ENCODE assay signal across 11 cellular contexts in the genomic region with DNA sequence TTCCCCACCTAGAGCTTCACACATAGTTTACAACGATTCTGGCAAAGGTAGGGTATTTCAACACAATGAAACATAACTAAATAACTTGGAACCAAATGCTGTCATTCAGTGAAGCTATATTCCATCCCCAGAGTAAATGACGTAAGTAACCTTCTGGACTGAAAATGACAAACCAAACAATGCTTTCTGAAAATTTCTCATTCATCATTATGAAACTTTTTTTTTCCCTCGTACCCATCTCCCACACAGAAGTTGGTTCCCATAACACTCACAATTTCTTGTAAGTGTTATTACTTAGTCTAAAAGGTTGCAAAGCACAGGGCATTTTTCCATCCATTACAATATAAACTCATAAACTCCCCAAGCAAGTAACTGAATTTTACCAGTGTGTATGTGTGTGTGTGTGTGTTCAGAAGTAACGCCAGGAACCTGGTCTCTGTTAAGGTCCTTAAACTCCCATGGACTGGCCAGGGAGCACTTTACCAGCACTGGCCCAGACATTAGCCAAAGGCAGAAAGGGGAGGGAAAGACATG. TPM values are rescaled to one million over a fixed set of nuclear protein-coding genes. Genes with fewer than 3 reads are reported as not detected.
DNase-seq lines count a peak whose midpoint lies in the region; ATAC-seq and TF ChIP-seq lines count a peak whose summit lies in the region.
"Had no signal": no experiment of that assay in that cellular context is flagged by ENCODE, and none has a peak within 500 bp of the region (broad histone marks: within the 10 kb centered on the region; RNA-seq: fewer than 3 reads in every experiment).

No MANE protein-coding gene starts in this region.

- H3K9me3 ChIP-seq in right cardiac atrium (ENCODE audit: control insufficient read depth, low read length) (no peaks in the 10 kb centered on the region), thymus (ENCODE audit: control insufficient read depth) (no peaks in the 10 kb centered on the region), hepatocyte (ENCODE audit: low read depth) (no peaks in the 10 kb centered on the region)
- H3K9me3 ChIP-seq: ovary had no signal

- H3K4me3 ChIP-seq in right cardiac atrium (ENCODE audit: low read length) (no peak overlapping the region), cardiac fibroblast (replicated peaks in 1 of 2; ENCODE audit: low read depth in 2 of 2, low read length in 2 of 2) (no peak overlapping the region), thymus (ENCODE audit: low read length) (no peak overlapping the region), hepatocyte (no peak overlapping the region)
- H3K4me3 ChIP-seq: ovary had no signal

- H3K4me1 ChIP-seq in right cardiac atrium (ENCODE audit: control insufficient read depth, insufficient read depth, low read length): peaks cover 14% of the 10 kb centered on the region
- H3K4me1 ChIP-seq in thymus (ENCODE audit: control insufficient read depth, insufficient read depth, low read length): no peaks in the 10 kb centered on the region
- H3K4me1 ChIP-seq in hepatocyte (ENCODE audit: insufficient read depth): peaks cover 17% of the 10 kb centered on the region

- TF ChIP-seq CTCF in cardiac fibroblast (IDR thresholded peaks at IDR 0.05; ENCODE audit: low read depth, low read length): no peak
- no peak for TF ChIP-seq CTCF in hepatocyte (IDR thresholded peaks at IDR 0.05; ENCODE audit: poor library complexity)

- intact Hi-C loops in right cardiac atrium (cut with DNase I): no loop called here
- intact Hi-C loops in Right ventricle myocardium inferior (cut with DNase I): no loop called here

- peaks cover 52% of the 10 kb centered on the region for H3K79me2 ChIP-seq in hepatocyte

- H3K27me3 ChIP-seq in right cardiac atrium (ENCODE audit: control insufficient read depth, insufficient read depth) (no peaks in the 10 kb centered on the region), thymus (ENCODE audit: control insufficient read depth, insufficient read depth) (no peaks in the 10 kb centered on the region), hepatocyte (no peaks in the 10 kb centered on the region)
- H3K27me3 ChIP-seq: ovary had no signal

- H3K27ac ChIP-seq in right cardiac atrium (ENCODE audit: low read length) (peak overlapping the region; percentile 79), thymus (ENCODE audit: low read depth) (peak overlapping the region; percentile 71), hepatocyte (no peak overlapping the region)

- H2AFZ ChIP-seq in hepatocyte: no peak overlapping the region

- H3K4me2 ChIP-seq in hepatocyte: no peak overlapping the region

- DNase-seq in right cardiac atrium (no peak), Right ventricle myocardium inferior (ENCODE audit: missing footprints) (no peak), cardiac fibroblast (ENCODE audit: low read depth in 2 of 2) (peak; percentile 59 to 91), DMS153 (lab: John Stamatoyannopoulos, UW) (no peak), hepatocyte (ENCODE audit: low spot score) (no peak), NCI-H1436 (lab: John Stamatoyannopoulos, UW) (no peak)
- DNase-seq: C1 segment of cervical spinal cord, NCI-H524 had no signal

- no peaks in the 10 kb centered on the region for H3K36me3 ChIP-seq in thymus (ENCODE audit: control insufficient read depth, insufficient read depth)
- no peaks in the 10 kb centered on the region for H3K36me3 ChIP-seq in hepatocyte (replicated peaks; ENCODE audit: insufficient read depth, low read depth)
- H3K36me3 ChIP-seq: ovary had no signal

- no peaks in the 10 kb centered on the region for H4K20me1 ChIP-seq in hepatocyte (ENCODE audit: insufficient read depth, poor library complexity, severe bottlenecking)

- ATAC-seq in right cardiac atrium: peak in 1 of 2 donors; percentile 33
- no peak for ATAC-seq in Right ventricle myocardium inferior
- peak; percentile 34 for ATAC-seq in HG02981 (IDR thresholded peaks at IDR 0.05; ENCODE audit: unreplicated experiment)

- H3K9me2 ChIP-seq in hepatocyte (replicated peaks; ENCODE audit: insufficient read depth): no peaks in the 10 kb centered on the region

- WGBS in right cardiac atrium: 59% methylated on average over 4 of the region's 4 CpGs
- 82% methylated on average over 4 of the region's 4 CpGs for WGBS in thymus
- 86% methylated on average over 4 of the region's 4 CpGs for WGBS in hepatocyte (ENCODE audit: low lambda C conversion rate, missing lambda C conversion rate)

RNA-seq across cellular contexts. Expression of gene CBLB, which starts 41.6 kb away (rescaled TPM):
- total RNA-seq in right cardiac atrium (10 to 100 TPM; 36.6 to 45.0 (median 43.0) TPM), Right ventricle myocardium inferior (54.6 TPM), hepatocyte (29.2 and 56.0 TPM in 2 replicates)
- polyA plus RNA-seq in right cardiac atrium (18.0 TPM), thymus (25.0 TPM), hepatocyte (21.3 and 22.6 TPM in 2 replicates)

Comparison
In these comparisons a context has a peak if more than half of its experiments do, and no peak if none do; other contexts are left out.
1. DNase-seq: peak in cardiac fibroblast (2 of 2); none in right cardiac atrium (0 of 3), Right ventricle myocardium inferior (single experiment), DMS153 (single experiment), hepatocyte (single experiment) and NCI-H1436 (single experiment).